In genomic region chr2:121295911-121296650, GRCh38 we compare ENCODE assay signal across 2 cellular contexts.
TF ChIP-seq lines count a peak whose summit lies in the region.

No MANE protein-coding gene starts in this region.

TF ChIP-seq in A549, 52 proteins besides CTCF, POLR2A, EP300 and RAD21:
- TF ChIP-seq MAZ (IDR thresholded peaks at IDR 0.05; ENCODE audit: borderline replicate concordance, low read depth, low read length) = no peak
- no peak for TF ChIP-seq NR3C1 (IDR thresholded peaks at IDR 0.05)
- no peak for TF ChIP-seq TP53 (CRISPR knock-in tag; IDR thresholded peaks at IDR 0.05)
- no peak for TF ChIP-seq EHMT2 (IDR thresholded peaks at IDR 0.05; ENCODE audit: low read depth)
- no peak for TF ChIP-seq BCL3 (IDR thresholded peaks at IDR 0.05)
- no peak for TF ChIP-seq KDM5A (IDR thresholded peaks at IDR 0.05)
- no peak for TF ChIP-seq JUN (IDR thresholded peaks at IDR 0.05)
- TF ChIP-seq NFE2L2 (conservative IDR thresholded peaks at IDR 0.05; ENCODE audit: low read length) = no peak
- TF ChIP-seq RCOR1 (IDR thresholded peaks at IDR 0.05; ENCODE audit: low read depth, low read length) = no peak
TF ChIP-seq in A549: peak in this region for 0.

TF ChIP-seq in H1, 55 proteins besides CTCF, POLR2A, EP300 and RAD21:
- TF ChIP-seq ATF3 (IDR thresholded peaks at IDR 0.05; ENCODE audit: insufficient read depth, low read depth, low read length) (no peak), TCF12 (IDR thresholded peaks at IDR 0.05; ENCODE audit: low read depth, low read length) (no peak), CTBP2 (IDR thresholded peaks at IDR 0.05; ENCODE audit: borderline replicate concordance, insufficient read depth, insufficient read length, low read length) (no peak), CHD2 (IDR thresholded peaks at IDR 0.05; ENCODE audit: low read length) (no peak), ZNF274 (IDR thresholded peaks at IDR 0.05; ENCODE audit: borderline replicate concordance, extremely low read depth, low read length) (no peak)
